ENCODE assay signal across 20 cellular contexts in genomic region chr11:130786987-130787688, GRCh38.
DNase-seq lines count a peak whose midpoint lies in the region; ATAC-seq, FAIRE-seq and TF ChIP-seq lines count a peak whose summit lies in the region.
"Had no signal": no experiment of that assay in that cellular context is flagged by ENCODE, and none has a peak within 500 bp of the region (broad histone marks: within the 10 kb centered on the region; RNA-seq: fewer than 3 reads in every experiment).

No MANE protein-coding gene starts in this region.

- H2AFZ ChIP-seq in mammary epithelial cell (ENCODE audit: low read depth, low read length) (peak overlapping the region; percentile 25), keratinocyte (ENCODE audit: control insufficient read depth, low read length) (no peak overlapping the region)
- H2AFZ ChIP-seq: neural progenitor cell had no signal

- intact Hi-C loops in mammary epithelial cell (cut with micrococcal nuclease) (no loop called here), posterior vena cava (cut with DNase I) (no loop called here)

- dilution Hi-C loops in mammary epithelial cell (cut with HindIII; ENCODE audit: low sequenced_read_pairs), result no loop called here
- dilution Hi-C loops in keratinocyte (cut with MboI; ENCODE audit: extremely low pct_ligation_motif_present, low sequenced_read_pairs), result no loop called here

- peak overlapping the region; percentile 19 for H3K4me2 ChIP-seq in mammary epithelial cell (ENCODE audit: insufficient read depth, low read depth, low read length)
- H3K4me2 ChIP-seq in keratinocyte (ENCODE audit: control insufficient read depth, extremely low read depth, insufficient read depth, low read depth, low read length), result no peak overlapping the region
- H3K4me2 ChIP-seq: neural progenitor cell had no signal

- ATAC-seq in HG03095 (IDR thresholded peaks at IDR 0.05; ENCODE audit: unreplicated experiment), result no peak

- H3K79me2 ChIP-seq in mammary epithelial cell (ENCODE audit: insufficient read depth, low read length) (no peaks in the 10 kb centered on the region), keratinocyte (ENCODE audit: control insufficient read depth, insufficient read depth, low read length) (no peaks in the 10 kb centered on the region)

- H3K9me1 ChIP-seq in keratinocyte (ENCODE audit: control insufficient read depth, extremely low read depth, insufficient read depth, low read length), result no peaks in the 10 kb centered on the region

- H3K9ac ChIP-seq in mammary epithelial cell (ENCODE audit: insufficient read depth, low read length), result no peak overlapping the region
- H3K9ac ChIP-seq in keratinocyte (ENCODE audit: control insufficient read depth, extremely low read depth, insufficient read depth, low read length), result no peak overlapping the region
- H3K9ac ChIP-seq: neural progenitor cell had no signal

- peak; percentile 5 for FAIRE-seq in keratinocyte (lab: Jason Lieb, UNC)
- FAIRE-seq: D721Med, H1, small intestine had no signal

- H4K20me1 ChIP-seq in mammary epithelial cell (ENCODE audit: insufficient read depth, low read length) (no peaks in the 10 kb centered on the region), keratinocyte (ENCODE audit: control insufficient read depth, extremely low read depth, insufficient read depth, low read length) (no peaks in the 10 kb centered on the region)

- H3K36me3 ChIP-seq in mammary epithelial cell (ENCODE audit: insufficient read depth, low read length), result no peaks in the 10 kb centered on the region
- no peaks in the 10 kb centered on the region for H3K36me3 ChIP-seq in keratinocyte (ENCODE audit: control insufficient read depth in 2 of 2, extremely low read depth in 1 of 2, insufficient read depth in 2 of 2, low read length in 2 of 2)
- H3K36me3 ChIP-seq: neural progenitor cell, vagina had no signal

- H3K4me1 ChIP-seq in mammary epithelial cell (ENCODE audit: insufficient read depth, low read length) (peaks cover 39% of the 10 kb centered on the region), keratinocyte (ENCODE audit: control insufficient read depth, extremely low read depth, insufficient read depth, low read length) (peaks cover 25% of the 10 kb centered on the region)

- H3K4me3 ChIP-seq in mammary epithelial cell (replicated peaks in 1 of 3; ENCODE audit: insufficient read depth in 1 of 3, low read depth in 2 of 3, low read length in 3 of 3) (no peak overlapping the region), keratinocyte (ENCODE audit: control insufficient read depth in 2 of 3, extremely low read depth in 1 of 3, insufficient read depth in 2 of 3, low read depth in 1 of 3, low read length in 3 of 3) (no peak overlapping the region)
- H3K4me3 ChIP-seq: lung, neural progenitor cell, vagina had no signal

- H3K27me3 ChIP-seq in mammary epithelial cell (ENCODE audit: insufficient read depth, low read length) (no peaks in the 10 kb centered on the region), keratinocyte (ENCODE audit: control insufficient read depth, extremely low read depth, insufficient read depth, low read length) (no peaks in the 10 kb centered on the region)
- H3K27me3 ChIP-seq: neural progenitor cell, vagina had no signal

- WGBS in mammary epithelial cell (ENCODE audit: low coverage, missing lambda C conversion rate), result 30% methylated on average over 8 of the region's 8 CpGs

- in situ Hi-C loops in mammary epithelial cell (cut with MboI; ENCODE audit: low sequenced_read_pairs in 2 of 2), result no loop called here

- CTCF ChIA-PET in mammary epithelial cell (lab: Charles Lee; ENCODE audit: low non-redundant PET), result no interaction called here

- no peak for TF ChIP-seq CTCF in mammary epithelial cell (conservative IDR thresholded peaks at IDR 0.05 in 1 of 2, IDR thresholded peaks at IDR 0.05 in 1 of 2; ENCODE audit: extremely low read depth in 1 of 2, insufficient read depth in 1 of 2, low read depth in 1 of 2, low read length in 2 of 2)
- no peak for TF ChIP-seq CTCF in keratinocyte (optimal IDR thresholded peaks at IDR 0.05 in 1 of 3, IDR thresholded peaks at IDR 0.05 in 1 of 3, conservative IDR thresholded peaks at IDR 0.05 in 1 of 3; ENCODE audit: extremely low read depth in 1 of 3, insufficient read depth in 2 of 3, low read length in 3 of 3)

- H3K9me3 ChIP-seq in mammary epithelial cell (replicated peaks; ENCODE audit: insufficient read depth, low read length), result no peaks in the 10 kb centered on the region
- H3K9me3 ChIP-seq in keratinocyte (ENCODE audit: control insufficient read depth, low read depth, low read length), result no peaks in the 10 kb centered on the region
- H3K9me3 ChIP-seq: vagina had no signal

- H3K27ac ChIP-seq in mammary epithelial cell (ENCODE audit: insufficient read depth, low read depth, low read length), result peak overlapping the region; percentile 6
- H3K27ac ChIP-seq in keratinocyte (ENCODE audit: control insufficient read depth, insufficient read depth, low read length), result no peak overlapping the region
- H3K27ac ChIP-seq: epithelial cell of prostate, neural progenitor cell, vagina had no signal

- no TSS peak for BruUV-seq in mammary epithelial cell (replicated peaks; lab: Mats Ljungman, UMichigan)

- DNase-seq in A172 (ENCODE audit: low spot score), result peak; percentile 65
- DNase-seq in LoVo (ENCODE audit: low spot score), result peak; percentile 24
- peak; percentile 71 for DNase-seq in mammary epithelial cell
- no peak for DNase-seq in keratinocyte (ENCODE audit: low read depth, low spot score)
- no peak for DNase-seq in COR-L47 (lab: John Stamatoyannopoulos, UW)
- no peak for DNase-seq in stimulated activated CD4-positive, alpha-beta T cell treated with anti-CD3 and anti-CD28 coated beads, Interleukin-4, amount 100 ng/mL, for 1 hour
- no peak for DNase-seq in posterior vena cava (ENCODE audit: low spot score)
- DNase-seq: NCI-H1436; NCI-H446 treated with DMSO at 0.1 percent for 48 hours; OCI-M1; small intestine; stimulated activated naive CD4-positive, alpha-beta T cell treated with Interleukin-2 at 50 U/mL for 16 hours; T-helper 1 cell had no signal

Comparison
In these comparisons a context has a peak if more than half of its experiments do, and no peak if none do; other contexts are left out.
1. DNase-seq: peak in A172 (single experiment), LoVo (single experiment) and mammary epithelial cell (single experiment); none in keratinocyte (single experiment), COR-L47 (single experiment), stimulated activated CD4-positive, alpha-beta T cell treated with anti-CD3 and anti-CD28 coated beads, Interleukin-4, amount 100 ng/mL, for 1 hour (single experiment) and posterior vena cava (single experiment).